6 cellular contexts compared by ENCODE assay signal in the genomic region with DNA sequence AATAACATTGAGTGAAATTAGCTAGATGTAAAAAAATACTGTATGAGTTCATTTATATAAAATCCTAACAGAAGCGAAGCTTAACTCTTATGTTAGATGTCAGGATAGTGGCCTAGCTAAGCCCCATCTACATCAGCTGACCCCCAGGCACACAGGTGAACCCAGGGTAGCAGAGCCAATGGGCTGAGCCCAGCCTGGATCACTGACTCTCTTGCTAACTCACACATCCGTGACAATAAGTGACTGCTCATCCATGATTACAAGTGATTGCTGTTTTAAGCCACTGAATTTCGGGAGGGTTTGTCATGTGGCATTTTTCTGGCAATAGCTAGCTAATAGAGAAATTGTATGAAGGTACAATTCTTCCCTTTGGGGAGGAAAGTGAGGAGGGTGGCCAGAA.
"Had no signal": no experiment of that assay in that cellular context is flagged by ENCODE, and none has a peak within 500 bp of the region (broad histone marks: within the 10 kb centered on the region; RNA-seq: fewer than 3 reads in every experiment).

No MANE protein-coding gene starts in this region.

- H3K27ac ChIP-seq: HL-60 had no signal

- H3K4me1 Mint-ChIP-seq: IgD-negative memory B cell had no signal

- H3K27ac Mint-ChIP-seq: H9, IgD-negative memory B cell had no signal

- DNase-seq: GOT3, H9, HCEC 1CT had no signal

- FAIRE-seq: HepG2 had no signal

- H3K4me3 Mint-ChIP-seq: H9, IgD-negative memory B cell had no signal

- ATAC-seq: HepG2 had no signal

- H3K36me3 Mint-ChIP-seq: IgD-negative memory B cell had no signal
